In the genomic region with DNA sequence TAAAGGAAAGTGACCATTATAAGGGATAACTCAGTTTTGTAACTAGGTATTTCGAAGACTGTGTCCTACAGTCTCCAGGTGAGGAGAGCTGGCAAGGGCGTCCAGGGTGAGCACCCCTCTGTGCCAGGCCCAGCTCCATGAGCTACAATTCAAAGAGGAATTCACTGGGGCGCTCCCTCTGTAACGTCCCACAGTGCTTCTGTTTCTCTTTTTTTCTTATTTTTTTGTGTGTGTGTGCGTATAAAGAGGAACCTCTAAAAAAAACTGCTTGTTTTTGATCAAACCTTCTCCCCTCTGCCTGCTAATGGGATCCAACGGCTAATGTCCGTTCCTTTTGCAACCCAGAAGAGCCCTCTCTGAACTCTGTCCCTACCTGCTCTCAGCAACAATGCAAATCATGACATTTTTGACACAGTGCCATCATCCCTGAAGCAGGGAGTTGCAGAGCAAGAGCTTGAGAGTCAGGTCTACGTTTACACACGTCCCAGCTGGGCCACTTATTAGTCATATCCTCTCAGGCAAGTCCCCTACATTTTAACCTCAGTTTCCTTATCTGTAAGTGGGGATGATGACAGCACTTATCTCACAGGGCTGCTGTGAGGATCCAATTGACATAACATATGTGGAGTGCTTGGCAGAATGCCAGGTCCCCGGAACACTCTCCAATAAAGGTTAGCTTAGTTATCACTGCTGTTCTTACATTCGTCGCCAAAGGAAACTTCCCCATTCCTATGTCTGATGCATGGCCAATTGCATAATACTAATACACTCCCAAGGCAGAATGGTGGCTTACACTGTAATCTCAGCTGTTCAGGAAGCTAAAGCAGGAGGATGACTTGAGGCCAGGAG, we compare ENCODE assay signal across 1 cellular context.
TF ChIP-seq lines count a peak whose summit lies in the region.

No MANE protein-coding gene starts in this region.

TF ChIP-seq in WTC11, 78 proteins besides CTCF, POLR2A, EP300 and RAD21:
- TF ChIP-seq, protein P1, sequence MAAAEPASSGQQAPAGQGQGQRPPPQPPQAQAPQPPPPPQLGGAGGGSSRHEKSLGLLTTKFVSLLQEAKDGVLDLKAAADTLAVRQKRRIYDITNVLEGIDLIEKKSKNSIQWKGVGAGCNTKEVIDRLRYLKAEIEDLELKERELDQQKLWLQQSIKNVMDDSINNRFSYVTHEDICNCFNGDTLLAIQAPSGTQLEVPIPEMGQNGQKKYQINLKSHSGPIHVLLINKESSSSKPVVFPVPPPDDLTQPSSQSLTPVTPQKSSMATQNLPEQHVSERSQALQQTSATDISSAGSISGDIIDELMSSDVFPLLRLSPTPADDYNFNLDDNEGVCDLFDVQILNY (CRISPR knock-in tag; IDR thresholded peaks at IDR 0.05): no peak
